ENCODE assay signal across 8 cellular contexts in genomic region chr20:46757754-46758678, GRCh38. TPM values are rescaled to one million over a fixed set of nuclear protein-coding genes. Genes with fewer than 3 reads are reported as not detected.
DNase-seq lines count a peak whose midpoint lies in the region; ATAC-seq and TF ChIP-seq lines count a peak whose summit lies in the region.

No MANE protein-coding gene starts in this region.

- peak; percentile 22 to 73 (median 38) for DNase-seq in CD4-positive, CD25-positive, alpha-beta regulatory T cell
- DNase-seq in HPDE6-E6E7 (ENCODE audit: extremely low spot score) (peak; percentile 90), NCI-H82 treated with DMSO at 0.1 percent for 48 hours (lab: John Stamatoyannopoulos, UW; ENCODE audit: unreplicated experiment) (peak; percentile 50), epithelial cell of proximal tubule (ENCODE audit: low read depth) (no peak), substantia nigra (lab: John Stamatoyannopoulos, UW) (peak in 27 of 49 donors; percentile 0 to 31 (median 9))
- peak; percentile 30 for DNase-seq in activated CD8-positive, alpha-beta memory T cell treated with anti-CD3 and anti-CD28 coated beads, Interleukin-2, amount 50 U/mL, for 24 hours (ENCODE audit: extremely low read depth)

- no peak overlapping the region for H3K27ac ChIP-seq in CD4-positive, CD25-positive, alpha-beta regulatory T cell (ENCODE audit: insufficient read depth, low read length, poor library complexity, severe bottlenecking)
- H3K27ac ChIP-seq in substantia nigra (ENCODE audit: low read depth, low read length, poor library complexity, severe bottlenecking) = no peak overlapping the region

- H3K4me1 ChIP-seq in CD4-positive, CD25-positive, alpha-beta regulatory T cell (ENCODE audit: control insufficient read depth, insufficient read depth, low read length, poor library complexity, severe bottlenecking) = no peaks in the 10 kb centered on the region

- peaks cover 14% of the 10 kb centered on the region for H3K27me3 Mint-ChIP-seq in CD4-positive, CD25-positive, alpha-beta regulatory T cell
- peaks cover 10% of the 10 kb centered on the region for H3K27me3 Mint-ChIP-seq in nephron (ENCODE audit: low read depth)

- no peaks in the 10 kb centered on the region for H3K9me3 ChIP-seq in CD4-positive, CD25-positive, alpha-beta regulatory T cell (ENCODE audit: control insufficient read depth in 2 of 2, low read length in 2 of 2)

- H3K27me3 ChIP-seq in CD4-positive, CD25-positive, alpha-beta regulatory T cell (ENCODE audit: control insufficient read depth, insufficient read depth, low read length) = no peaks in the 10 kb centered on the region

- H3K4me3 Mint-ChIP-seq in CD4-positive, CD25-positive, alpha-beta regulatory T cell = no peak overlapping the region
- H3K4me3 Mint-ChIP-seq in nephron = no peak overlapping the region

- H3K36me3 ChIP-seq in CD4-positive, CD25-positive, alpha-beta regulatory T cell (ENCODE audit: control insufficient read depth, insufficient read depth, low read length) = no peaks in the 10 kb centered on the region

- H3K9me3 Mint-ChIP-seq in CD4-positive, CD25-positive, alpha-beta regulatory T cell = peaks cover 0 to 3% (median 0%) of the 10 kb centered on the region in 7 donors
- no peaks in the 10 kb centered on the region for H3K9me3 Mint-ChIP-seq in nephron

- peaks cover 0 to 6% (median 2%) of the 10 kb centered on the region in 4 donors for H3K4me1 Mint-ChIP-seq in CD4-positive, CD25-positive, alpha-beta regulatory T cell
- H3K4me1 Mint-ChIP-seq in nephron = peaks cover 31% of the 10 kb centered on the region

- peak; percentile 47 to 56 for ATAC-seq in CD4-positive, CD25-positive, alpha-beta regulatory T cell (ENCODE audit: low read depth in 2 of 2)
- ATAC-seq in GM21423 (IDR thresholded peaks at IDR 0.05; ENCODE audit: unreplicated experiment) = no peak

- H3K27ac Mint-ChIP-seq in CD4-positive, CD25-positive, alpha-beta regulatory T cell = no peak overlapping the region
- H3K27ac Mint-ChIP-seq in nephron = peak overlapping the region in 2 of 3 experiments; percentile 47 to 57

- TF ChIP-seq CTCF in epithelial cell of proximal tubule (conservative IDR thresholded peaks at IDR 0.05; ENCODE audit: low read depth, low read length) = peak; percentile 95
- TF ChIP-seq CTCF in nephron (IDR thresholded peaks at IDR 0.05; ENCODE audit: unreplicated experiment in 3 of 3) = peak; percentile 97 to 99 (median 99)

- H3K4me3 ChIP-seq in CD4-positive, CD25-positive, alpha-beta regulatory T cell (ENCODE audit: low read depth, low read length) = no peak overlapping the region
- no peak overlapping the region for H3K4me3 ChIP-seq in epithelial cell of proximal tubule (ENCODE audit: low read depth, low read length)

- H3K36me3 Mint-ChIP-seq in CD4-positive, CD25-positive, alpha-beta regulatory T cell = no peaks in the 10 kb centered on the region
- H3K36me3 Mint-ChIP-seq in nephron (ENCODE audit: low read depth) = no peaks in the 10 kb centered on the region

RNA-seq across cellular contexts. Expression of gene SLC2A10, which starts 48.6 kb away (rescaled TPM):
- total RNA-seq in CD4-positive, CD25-positive, alpha-beta regulatory T cell = not detected
- not detected for polyA plus RNA-seq in CD4-positive, CD25-positive, alpha-beta regulatory T cell
- total RNA-seq in epithelial cell of proximal tubule = 4.6 and 12.5 TPM in 2 replicates

Comparison
In these comparisons a context has a peak if more than half of its experiments do, and no peak if none do; other contexts are left out.
1. H3K27ac Mint-ChIP-seq: peak in nephron (2 of 3); none in CD4-positive, CD25-positive, alpha-beta regulatory T cell (0 of 3).